1 cellular context compared by ENCODE assay signal in genomic region chr3:100697183-100697582, GRCh38.
TF ChIP-seq lines count a peak whose summit lies in the region.

No MANE protein-coding gene starts in this region.

TF ChIP-seq in GM23338, 12 proteins besides CTCF, POLR2A, EP300 and RAD21:
- TF ChIP-seq ZNF462 (CRISPR knock-in tag; IDR thresholded peaks at IDR 0.05) (no peak), ZNF331 (CRISPR knock-in tag; IDR thresholded peaks at IDR 0.05; ENCODE audit: low read depth) (no peak), STAT1 (IDR thresholded peaks at IDR 0.05; ENCODE audit: unreplicated experiment) (no peak), POLR2AphosphoS5 (IDR thresholded peaks at IDR 0.05; ENCODE audit: low read depth) (no peak), NANOG (IDR thresholded peaks at IDR 0.05; ENCODE audit: borderline replicate concordance) (no peak), ETS1 (IDR thresholded peaks at IDR 0.05) (no peak), CREB1 (CRISPR knock-in tag; IDR thresholded peaks at IDR 0.05; ENCODE audit: low read depth) (no peak), REST (IDR thresholded peaks at IDR 0.05; ENCODE audit: unreplicated experiment) (no peak), EZH2 (IDR thresholded peaks at IDR 0.05; ENCODE audit: low read depth, unreplicated experiment) (no peak), ZNF114 (CRISPR knock-in tag; IDR thresholded peaks at IDR 0.05) (no peak), EZH2phosphoT487 (IDR thresholded peaks at IDR 0.05; ENCODE audit: unreplicated experiment) (no peak), JUNB (IDR thresholded peaks at IDR 0.05; ENCODE audit: unreplicated experiment) (no peak)
